In genomic region chr3:194205675-194206133, GRCh38 we compare ENCODE assay signal across 8 cellular contexts.
A peak's percentile ranks its signal among the peaks of the same experiment; 100 is the strongest.
DNase-seq lines count a peak whose midpoint lies in the region; ATAC-seq and TF ChIP-seq lines count a peak whose summit lies in the region.

No MANE protein-coding gene starts in this region.

- no peaks in the 10 kb centered on the region for H3K9me3 Mint-ChIP-seq in Calu3 (ENCODE audit: low read depth, unreplicated experiment)

- BruUV-seq in Calu3 (replicated peaks; lab: Mats Ljungman, UMichigan) = no TSS peak

- no peak for TF ChIP-seq CTCF in Calu3 (IDR thresholded peaks at IDR 0.05; ENCODE audit: unreplicated experiment)

- in situ Hi-C loops in G401 (cut with HindIII; ENCODE audit: low sequenced_read_pairs) = no loop called here

- peaks cover 13% of the 10 kb centered on the region for H3K4me1 Mint-ChIP-seq in Calu3 (ENCODE audit: low read depth, unreplicated experiment)

- DNase-seq in Calu3 (peak; percentile 28), MV-4-11 (lab: John Stamatoyannopoulos, UW) (peak; percentile 46), SHP77 (lab: John Stamatoyannopoulos, UW) (peak; percentile 69 to 76), iris pigment epithelial cell (ENCODE audit: low read depth) (peak; percentile 22), SKM-1 (lab: John Stamatoyannopoulos, UW; ENCODE audit: unreplicated experiment) (no peak), G401 (ENCODE audit: low spot score) (no peak)

- H3K36me3 Mint-ChIP-seq in Calu3 (ENCODE audit: insufficient read depth, unreplicated experiment) = peaks cover 8% of the 10 kb centered on the region

- intact Hi-C loops in Calu3 (cut with micrococcal nuclease; ENCODE audit: unreplicated experiment) = no loop called here

- ATAC-seq in HG02970 (IDR thresholded peaks at IDR 0.05; ENCODE audit: low FRiP score, unreplicated experiment) (no peak), GM18498 (IDR thresholded peaks at IDR 0.05; ENCODE audit: unreplicated experiment) (no peak)

- H3K4me3 Mint-ChIP-seq in Calu3 (ENCODE audit: low read depth, unreplicated experiment) = no peak overlapping the region

- peaks cover 31% of the 10 kb centered on the region for H3K27me3 Mint-ChIP-seq in Calu3 (ENCODE audit: unreplicated experiment)

- CTCF ChIA-PET in Calu3 (lab: Charles Lee) = no interaction called here

- no peak overlapping the region for H3K27ac Mint-ChIP-seq in Calu3 (ENCODE audit: unreplicated experiment)

Comparison
In these comparisons a context has a peak if more than half of its experiments do, and no peak if none do; other contexts are left out.
1. DNase-seq: peak in Calu3 (single experiment), MV-4-11 (single experiment), SHP77 (2 of 2) and iris pigment epithelial cell (single experiment); none in SKM-1 (single experiment) and G401 (single experiment).